21 cellular contexts compared by ENCODE assay signal in the genomic region with DNA sequence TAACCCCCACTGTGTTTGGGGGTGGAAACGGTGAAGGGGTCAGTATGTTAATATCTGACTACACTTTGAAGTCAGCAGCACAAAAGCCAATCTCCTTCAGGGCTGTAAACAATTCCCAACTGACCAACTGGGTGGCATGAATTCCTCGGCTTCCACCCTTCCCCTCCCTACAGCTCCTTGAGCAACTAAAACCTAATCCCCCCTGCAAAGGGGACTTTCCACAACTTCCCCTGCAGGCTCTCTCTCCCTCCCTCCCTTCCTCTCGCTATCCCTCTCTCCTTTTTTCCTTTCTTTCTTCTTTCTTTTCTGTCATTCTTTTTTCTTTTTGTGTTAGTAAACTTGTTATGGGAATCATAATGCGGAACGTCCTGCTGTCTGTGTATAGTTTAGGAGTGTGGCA.
"Had no signal": no experiment of that assay in that cellular context is flagged by ENCODE, and none has a peak within 500 bp of the region (broad histone marks: within the 10 kb centered on the region; RNA-seq: fewer than 3 reads in every experiment).

No MANE protein-coding gene starts in this region.

- H3K27ac Mint-ChIP-seq: activated B cell treated with CpG ODN at 0.5 μM for 24 hours; activated CD8-positive, alpha-beta T cell treated with anti-CD3 and anti-CD28 coated beads, Interleukin-2, amount 10 ng/mL, durations not matched to agents 7 days and 5 days; activated naive CD8-positive, alpha-beta T cell; dendritic cell treated with granulocyte-macrophage colony-stimulating factor and Interleukin-4, amounts not matched to agents 40 ng/mL and 50 ng/mL, for 4 days; naive thymus-derived CD4-positive, alpha-beta T cell; stimulated activated naive CD8-positive, alpha-beta T cell treated with anti-CD3 and anti-CD28 coated beads, Interleukin-15, amount 100 ng/mL, for 72 hours; T-helper 17 cell had no signal

- H3K4me3 Mint-ChIP-seq: activated B cell treated with CpG ODN at 0.5 μM for 24 hours; activated CD8-positive, alpha-beta T cell treated with anti-CD3 and anti-CD28 coated beads, Interleukin-2, amount 10 ng/mL, durations not matched to agents 7 days and 5 days; activated naive CD8-positive, alpha-beta T cell; dendritic cell treated with granulocyte-macrophage colony-stimulating factor and Interleukin-4, amounts not matched to agents 40 ng/mL and 50 ng/mL, for 4 days; naive thymus-derived CD4-positive, alpha-beta T cell; stimulated activated naive CD8-positive, alpha-beta T cell treated with anti-CD3 and anti-CD28 coated beads, Interleukin-15, amount 100 ng/mL, for 72 hours; T-helper 17 cell had no signal

- ATAC-seq: activated CD8-positive, alpha-beta T cell treated with anti-CD3 and anti-CD28 coated beads, Interleukin-2, amount 10 ng/mL, durations not matched to agents 7 days and 5 days; naive thymus-derived CD4-positive, alpha-beta T cell; right cardiac atrium; stimulated activated naive CD8-positive, alpha-beta T cell treated with anti-CD3 and anti-CD28 coated beads, Interleukin-15, amount 100 ng/mL, for 72 hours; T-helper 17 cell had no signal

- H3K27ac ChIP-seq: skin epidermis, thoracic aorta had no signal

- H3K36me3 Mint-ChIP-seq: naive thymus-derived CD4-positive, alpha-beta T cell had no signal

- H3K27me3 Mint-ChIP-seq: activated naive CD8-positive, alpha-beta T cell; stimulated activated naive CD8-positive, alpha-beta T cell treated with anti-CD3 and anti-CD28 coated beads, Interleukin-15, amount 100 ng/mL, for 72 hours had no signal

- H3K4me3 ChIP-seq: lung, skin epidermis, thoracic aorta had no signal

- DNase-seq: activated B cell treated with CpG ODN at 0.5 μM for 24 hours; activated CD4-positive, alpha-beta T cell treated with anti-CD3 and anti-CD28 coated beads for 48 hours; activated CD8-positive, alpha-beta memory T cell treated with anti-CD3 and anti-CD28 coated beads, Interleukin-2, amount 50 U/mL, for 4 hours; activated CD8-positive, alpha-beta T cell treated with anti-CD3 and anti-CD28 coated beads, Interleukin-2, amount 10 ng/mL, durations not matched to agents 7 days and 5 days; activated effector memory CD4-positive, alpha-beta T cell treated with anti-CD3 and anti-CD28 coated beads, Interleukin-2, amount 50 U/mL, for 16 hours; activated T-cell treated with anti-CD3 and anti-CD28 coated beads, Interleukin-2, amount 50 U/mL, for 48 hours; amniotic stem cell; cerebellar nuclear complex; effector memory CD4-positive, alpha-beta T cell; foreskin fibroblast; glutamatergic neuron; naive thymus-derived CD4-positive, alpha-beta T cell; nucleus accumbens; right cardiac atrium; stimulated activated naive CD8-positive, alpha-beta T cell treated with anti-CD3 and anti-CD28 coated beads, Interleukin-15, amount 100 ng/mL, for 72 hours; T-helper 17 cell had no signal

- H3K9me3 Mint-ChIP-seq: activated B cell treated with CpG ODN at 0.5 μM for 24 hours; dendritic cell treated with granulocyte-macrophage colony-stimulating factor and Interleukin-4, amounts not matched to agents 40 ng/mL and 50 ng/mL, for 4 days; naive thymus-derived CD4-positive, alpha-beta T cell; stimulated activated naive CD8-positive, alpha-beta T cell treated with anti-CD3 and anti-CD28 coated beads, Interleukin-15, amount 100 ng/mL, for 72 hours had no signal

- H3K4me1 Mint-ChIP-seq: activated B cell treated with CpG ODN at 0.5 μM for 24 hours; stimulated activated naive CD8-positive, alpha-beta T cell treated with anti-CD3 and anti-CD28 coated beads, Interleukin-15, amount 100 ng/mL, for 72 hours had no signal

- H3K9me3 ChIP-seq: thoracic aorta had no signal

- H3K36me3 ChIP-seq: thoracic aorta had no signal
